Comparison of ENCODE assay signal across 17 cellular contexts in the genomic region with DNA sequence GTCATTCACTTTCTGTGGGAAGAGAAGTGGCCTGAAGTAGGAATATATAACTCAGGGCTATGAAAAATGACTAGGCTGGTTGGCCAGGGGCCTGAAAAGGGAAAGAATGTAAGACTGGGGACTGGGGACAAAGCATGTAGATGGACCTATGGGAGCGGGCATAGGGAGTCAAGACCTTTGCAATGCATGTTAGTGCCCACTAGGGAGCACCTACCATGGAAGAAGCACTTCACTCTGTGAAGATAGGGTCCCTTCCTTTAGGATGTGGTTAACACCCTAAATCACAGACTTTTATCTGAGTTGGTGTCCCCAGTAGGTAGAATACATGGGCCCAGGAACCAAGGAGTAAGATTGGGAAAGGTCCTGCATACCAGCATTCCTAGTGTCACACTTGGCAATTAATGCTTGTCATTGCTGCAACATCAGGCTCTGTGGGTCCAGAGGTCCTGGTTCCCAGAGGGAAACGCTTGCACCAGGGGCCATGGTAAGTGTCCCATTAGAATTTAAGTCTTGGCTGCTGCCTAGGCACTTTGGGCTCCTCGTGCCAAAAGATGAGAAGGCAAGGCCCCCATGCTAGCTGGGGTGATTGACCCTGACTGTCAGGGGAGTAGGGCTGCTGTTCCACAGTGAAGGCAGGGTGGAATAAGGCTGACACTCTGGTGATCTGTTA.
DNase-seq lines count a peak whose midpoint lies in the region; ATAC-seq and TF ChIP-seq lines count a peak whose summit lies in the region.
"Had no signal": no experiment of that assay in that cellular context is flagged by ENCODE, and none has a peak within 500 bp of the region (broad histone marks: within the 10 kb centered on the region; RNA-seq: fewer than 3 reads in every experiment).

No MANE protein-coding gene starts in this region.

- H3K4me1 ChIP-seq in A673 (ENCODE audit: insufficient read depth, low read length, poor library complexity, severe bottlenecking): no peaks in the 10 kb centered on the region
- H3K4me1 ChIP-seq: left lung, right atrium auricular region, uterus had no signal

- TF ChIP-seq POLR2A in erythroblast (IDR thresholded peaks at IDR 0.05; ENCODE audit: low read length): no peak

- POLR2A ChIA-PET in A673 (lab: Charles Lee; ENCODE audit: low non-redundant PET): interaction anchor here (0.6 kb wide), 1 partner anchor 8 kb away, joined by 3 read pairs; no protein-coding TSS in a partner anchor

- no peaks in the 10 kb centered on the region for H3K9me3 ChIP-seq in A673 (ENCODE audit: low read depth, low read length, poor library complexity, severe bottlenecking)
- H3K9me3 ChIP-seq: left lung, right atrium auricular region, uterus had no signal

- TF ChIP-seq CTCF in A673 (conservative IDR thresholded peaks at IDR 0.05; ENCODE audit: low read depth, low read length): peak; percentile 27; the same call in 1 of the 2 replicates
- TF ChIP-seq CTCF in GM12873 (IDR thresholded peaks at IDR 0.05; ENCODE audit: insufficient read depth, low read depth, low read length, missing control alignments): peak; percentile 59

- no peak for DNase-seq in A673 (ENCODE audit: low spot score)
- DNase-seq in NAMALWA (ENCODE audit: low spot score): peak; percentile 26
- DNase-seq in erythroblast (lab: John Stamatoyannopoulos, UW): peak; percentile 6 to 12
- DNase-seq in NOMO-1 treated with dmso at 0.1 percent for 144 hours (lab: John Stamatoyannopoulos, UW; ENCODE audit: unreplicated experiment): no peak
- no peak for DNase-seq in activated CD4-positive, alpha-beta T cell treated with anti-CD3 and anti-CD28 coated beads, Interleukin-2, amount 50 U/mL, for 48 hours
- no peak for DNase-seq in hepatic stellate cell (ENCODE audit: low spot score)
- DNase-seq: effector CD8-positive, alpha-beta T cell; glutamatergic neuron; KBM-7; left lung; naive thymus-derived CD8-positive, alpha-beta T cell; stimulated activated CD4-positive, alpha-beta T cell treated with anti-CD3 and anti-CD28 coated beads, Interleukin-4, amount 100 ng/mL, for 1 hour; uterus had no signal

- H3K36me3 ChIP-seq in A673 (ENCODE audit: insufficient read depth, low read length, poor library complexity, severe bottlenecking): no peaks in the 10 kb centered on the region
- H3K36me3 ChIP-seq: left lung, right atrium auricular region, uterus had no signal

- no peak for ATAC-seq in GM18517 (IDR thresholded peaks at IDR 0.05; ENCODE audit: unreplicated experiment)
- ATAC-seq: left lung; naive thymus-derived CD8-positive, alpha-beta T cell; stimulated activated memory B cell treated with anti-CD40 and anti-IgM and Interleukin-4, amounts not matched to agents 10 μg/mL and 1 μg/mL and 100 μg/mL, for 72 hours had no signal

- intact Hi-C loops in A673 (cut with micrococcal nuclease; ENCODE audit: unreplicated experiment): no loop called here

- H3K27ac ChIP-seq in A673 (ENCODE audit: low read depth, low read length, poor library complexity, severe bottlenecking): no peak overlapping the region
- H3K27ac ChIP-seq: left lung, right atrium auricular region, uterus had no signal

- CTCF ChIA-PET in A673 (lab: Charles Lee): no interaction called here

- peaks cover 1% of the 10 kb centered on the region for H3K27me3 ChIP-seq in A673 (replicated peaks; ENCODE audit: insufficient read depth, low read depth, low read length, poor library complexity)
- H3K27me3 ChIP-seq: left lung, right atrium auricular region, uterus had no signal

- H3K4me3 ChIP-seq in A673 (ENCODE audit: low read depth, low read length, poor library complexity, severe bottlenecking): no peak overlapping the region
- H3K4me3 ChIP-seq: left lung, right atrium auricular region, uterus had no signal

- BruUV-seq in A673 (replicated peaks; lab: Mats Ljungman, UMichigan): no TSS peak

Comparison
In these comparisons a context has a peak if more than half of its experiments do, and no peak if none do; other contexts are left out.
1. DNase-seq: peak in NAMALWA (single experiment) and erythroblast (2 of 2); none in A673 (single experiment), NOMO-1 treated with dmso at 0.1 percent for 144 hours (single experiment), activated CD4-positive, alpha-beta T cell treated with anti-CD3 and anti-CD28 coated beads, Interleukin-2, amount 50 U/mL, for 48 hours (0 of 2) and hepatic stellate cell (single experiment).